8 cellular contexts compared by ENCODE assay signal in the genomic region with DNA sequence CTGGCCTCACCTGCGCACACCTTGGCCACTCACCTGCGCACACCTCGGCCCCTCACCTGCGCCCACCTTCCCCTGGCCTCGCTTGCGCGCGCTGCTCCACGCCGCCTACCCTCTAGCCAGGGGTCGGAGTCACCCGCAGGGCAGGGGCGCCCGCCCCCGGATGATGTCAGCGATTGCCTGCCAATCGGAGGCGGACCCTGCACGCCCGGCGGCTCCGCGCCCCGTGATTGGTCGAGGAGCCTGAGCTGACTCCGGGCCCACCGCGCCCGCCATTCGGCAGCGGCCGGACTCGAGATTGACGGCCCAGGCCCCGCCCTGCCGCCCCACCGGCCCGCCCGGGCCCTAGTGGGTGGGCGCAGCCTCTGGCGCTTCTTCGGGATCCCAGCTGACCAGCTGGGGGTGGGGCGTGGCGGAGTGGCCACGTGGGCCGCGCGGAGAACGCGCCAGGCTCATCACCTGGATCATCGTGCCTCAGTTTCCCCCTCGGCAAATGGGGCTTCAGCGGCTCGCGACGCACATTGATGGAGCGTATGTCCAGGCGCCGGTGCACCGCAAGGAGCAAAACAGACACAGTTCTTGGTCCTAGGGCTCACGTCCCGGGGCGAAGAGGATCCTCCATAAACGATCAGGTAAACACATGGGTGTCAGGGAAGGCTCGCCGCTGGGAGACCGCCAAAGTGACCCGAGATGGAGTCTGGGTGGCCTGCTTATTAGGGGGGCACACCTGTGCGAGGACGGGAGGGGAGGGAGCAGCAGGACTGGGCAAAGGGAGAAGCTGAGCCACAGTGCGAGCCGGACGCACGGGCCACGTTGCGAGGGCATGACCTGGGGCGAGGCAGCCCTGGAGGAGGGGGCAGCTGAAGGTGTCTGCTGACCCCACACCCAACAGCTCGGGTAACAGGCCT. TPM values are rescaled to one million over a fixed set of nuclear protein-coding genes. Genes with fewer than 3 reads are reported as not detected.
DNase-seq lines count a peak whose midpoint lies in the region; ATAC-seq and TF ChIP-seq lines count a peak whose summit lies in the region.

A gene with protein sequence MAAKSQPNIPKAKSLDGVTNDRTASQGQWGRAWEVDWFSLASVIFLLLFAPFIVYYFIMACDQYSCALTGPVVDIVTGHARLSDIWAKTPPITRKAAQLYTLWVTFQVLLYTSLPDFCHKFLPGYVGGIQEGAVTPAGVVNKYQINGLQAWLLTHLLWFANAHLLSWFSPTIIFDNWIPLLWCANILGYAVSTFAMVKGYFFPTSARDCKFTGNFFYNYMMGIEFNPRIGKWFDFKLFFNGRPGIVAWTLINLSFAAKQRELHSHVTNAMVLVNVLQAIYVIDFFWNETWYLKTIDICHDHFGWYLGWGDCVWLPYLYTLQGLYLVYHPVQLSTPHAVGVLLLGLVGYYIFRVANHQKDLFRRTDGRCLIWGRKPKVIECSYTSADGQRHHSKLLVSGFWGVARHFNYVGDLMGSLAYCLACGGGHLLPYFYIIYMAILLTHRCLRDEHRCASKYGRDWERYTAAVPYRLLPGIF (minus strand): TSS at position 137 of the 905 bp plus-strand sequence. CDS start 3,441 bp downstream, outside the sequence.

- POLR2A ChIA-PET in CD4-positive, alpha-beta T cell (lab: Charles Lee), result interaction anchor here (0.5 to 1.1 kb wide), 4 partner anchors 16 to 364 kb away, joined by 3 read pairs; no protein-coding TSS in a partner anchor
- POLR2A ChIA-PET in activated CD4-positive, alpha-beta memory T cell treated with anti-CD3 and anti-CD28 coated beads for 36 hours (lab: Charles Lee), result no interaction called here

- H3K4me3 Mint-ChIP-seq in CD4-positive, alpha-beta T cell, result peak within 1 kb of the TSS; percentile 90
- H3K4me3 Mint-ChIP-seq in activated CD4-positive, alpha-beta memory T cell treated with anti-CD3 and anti-CD28 coated beads for 36 hours, result peak within 1 kb of the TSS; percentile 94

- H3K36me3 Mint-ChIP-seq in CD4-positive, alpha-beta T cell (ENCODE audit: low read depth), result peaks cover 55% of the 10 kb centered on the region
- H3K36me3 Mint-ChIP-seq in activated CD4-positive, alpha-beta memory T cell treated with anti-CD3 and anti-CD28 coated beads for 36 hours, result peaks cover 41% of the 10 kb centered on the region

- peak; percentile 77 to 92 (median 86) for DNase-seq in CD4-positive, alpha-beta T cell
- peak; percentile 92 for DNase-seq in HK-2 (ENCODE audit: unreplicated experiment)
- DNase-seq in NCI-H82 treated with DMSO at 0.1 percent for 48 hours (lab: John Stamatoyannopoulos, UW; ENCODE audit: unreplicated experiment), result peak; percentile 71
- DNase-seq in activated CD4-positive, alpha-beta memory T cell treated with anti-CD3 and anti-CD28 coated beads for 36 hours, result peak; percentile 96
- DNase-seq in dermis microvascular lymphatic vessel endothelial cell (ENCODE audit: low read depth in 2 of 2), result peak; percentile 85 to 97
- DNase-seq in right lobe of liver, result peak; percentile 98 to 99 (median 99)
- peak; percentile 94 to 96 for DNase-seq in stimulated activated CD4-positive, alpha-beta T cell treated with anti-CD3 and anti-CD28 coated beads, Interleukin-4, amount 100 ng/mL, for 4 hours

- H3K27ac Mint-ChIP-seq in CD4-positive, alpha-beta T cell, result peak within 1 kb of the TSS; percentile 95
- H3K27ac Mint-ChIP-seq in activated CD4-positive, alpha-beta memory T cell treated with anti-CD3 and anti-CD28 coated beads for 36 hours, result peak within 1 kb of the TSS; percentile 79

- ATAC-seq in CD4-positive, alpha-beta T cell (ENCODE audit: poor library complexity), result peak; percentile 73
- peak; percentile 81 for ATAC-seq in GM19452 (IDR thresholded peaks at IDR 0.05; ENCODE audit: unreplicated experiment)
- ATAC-seq in right lobe of liver, result peak; percentile 73 to 87 (median 80)

- TF ChIP-seq POLR2A in right lobe of liver (IDR thresholded peaks at IDR 0.05), result peak; percentile 77

- no peaks in the 10 kb centered on the region for H3K27me3 ChIP-seq in CD4-positive, alpha-beta T cell (ENCODE audit: control insufficient read depth, insufficient read depth, low read length)
- no peaks in the 10 kb centered on the region for H3K27me3 ChIP-seq in right lobe of liver

- peak within 1 kb of the TSS; percentile 72 to 88 (median 72) for H3K4me3 ChIP-seq in right lobe of liver

- CTCF ChIA-PET in CD4-positive, alpha-beta T cell (lab: Charles Lee), result no interaction called here
- CTCF ChIA-PET in activated CD4-positive, alpha-beta memory T cell treated with anti-CD3 and anti-CD28 coated beads for 36 hours (lab: Charles Lee), result interaction anchor here (0.8 to 2.7 kb wide), 2 partner anchors 115 to 614 kb away, joined by 3 to 7 read pairs; no protein-coding TSS in a partner anchor

- H3K27me3 Mint-ChIP-seq in CD4-positive, alpha-beta T cell, result no peaks in the 10 kb centered on the region
- H3K27me3 Mint-ChIP-seq in activated CD4-positive, alpha-beta memory T cell treated with anti-CD3 and anti-CD28 coated beads for 36 hours, result no peaks in the 10 kb centered on the region

- peak within 1 kb of the TSS; percentile 78 for H3K27ac ChIP-seq in CD4-positive, alpha-beta T cell (ENCODE audit: low read depth, low read length)
- H3K27ac ChIP-seq in right lobe of liver, result peak within 1 kb of the TSS; percentile 69 to 85 (median 84)

- no peaks in the 10 kb centered on the region for H3K9me3 ChIP-seq in CD4-positive, alpha-beta T cell (ENCODE audit: control insufficient read depth, low read length)
- no peaks in the 10 kb centered on the region for H3K9me3 ChIP-seq in right lobe of liver

- intact Hi-C loops in CD4-positive, alpha-beta T cell (cut with DNase I, micrococcal nuclease), result loop anchor here in 1 of 2 experiments (5.0 kb wide), 3 partner anchors 479 to 1771 kb away; a partner anchor contains a TSS
- intact Hi-C loops in activated CD4-positive, alpha-beta memory T cell treated with anti-CD3 and anti-CD28 coated beads for 36 hours (cut with micrococcal nuclease), result loop anchor here (2.0 to 10.0 kb wide), 2 partner anchors 96 to 338 kb away; a partner anchor contains a TSS
- intact Hi-C loops in right lobe of liver (cut with DNase I), result no loop called here

- H3K4me1 Mint-ChIP-seq in CD4-positive, alpha-beta T cell (ENCODE audit: low read depth), result peaks cover 55% of the 10 kb centered on the region
- H3K4me1 Mint-ChIP-seq in activated CD4-positive, alpha-beta memory T cell treated with anti-CD3 and anti-CD28 coated beads for 36 hours (ENCODE audit: low read depth), result peaks cover 53% of the 10 kb centered on the region

- WGBS in right lobe of liver (ENCODE audit: insufficient coverage, low coverage, low lambda C conversion rate, missing lambda C conversion rate), result 0% methylated on average over 14 of the region's 78 CpGs

- peaks cover 3 to 48% (median 13%) of the 10 kb centered on the region in 4 donors for H3K4me1 ChIP-seq in right lobe of liver

- H3K9me3 Mint-ChIP-seq in CD4-positive, alpha-beta T cell, result no peaks in the 10 kb centered on the region
- peaks cover 5% of the 10 kb centered on the region for H3K9me3 Mint-ChIP-seq in activated CD4-positive, alpha-beta memory T cell treated with anti-CD3 and anti-CD28 coated beads for 36 hours

- no peak for TF ChIP-seq CTCF in CD4-positive, alpha-beta T cell (IDR thresholded peaks at IDR 0.05)
- peak in 2 of 4 donors; percentile 5 to 8 for TF ChIP-seq CTCF in right lobe of liver (IDR thresholded peaks at IDR 0.05)

- H3K36me3 ChIP-seq in right lobe of liver, result peaks cover 0 to 23% (median 8%) of the 10 kb centered on the region in 4 donors

RNA-seq across cellular contexts. Expression of the gene that starts here (rescaled TPM):
- 10 to 100 TPM; 30.2 to 30.6 TPM for total RNA-seq in CD4-positive, alpha-beta T cell
- 10 to 100 TPM; 61.4 to 63.5 TPM for total RNA-seq in activated CD4-positive, alpha-beta memory T cell treated with anti-CD3 and anti-CD28 coated beads for 36 hours
- total RNA-seq in dermis microvascular lymphatic vessel endothelial cell, result 42.6 and 57.5 TPM in 2 replicates
- total RNA-seq in right lobe of liver, result 100 to 1,000 TPM in 4 of 6 experiments, 10 to 100 TPM in 2; 42.0 to 320 (median 126) TPM

Comparison
In these comparisons a context has a peak if more than half of its experiments do, and no peak if none do; other contexts are left out.
1. Peak in every context shown above with its lines: DNase-seq, ATAC-seq, H3K4me3 ChIP-seq and H3K27ac ChIP-seq.